ENCODE assay signal across 16 cellular contexts in genomic region chr12:112916270-112916669, GRCh38. TPM values are rescaled to one million over a fixed set of nuclear protein-coding genes. Genes with fewer than 3 reads are reported as not detected.
DNase-seq lines count a peak whose midpoint lies in the region; TF ChIP-seq lines count a peak whose summit lies in the region.
"Had no signal": no experiment of that assay in that cellular context is flagged by ENCODE, and none has a peak within 500 bp of the region (broad histone marks: within the 10 kb centered on the region; RNA-seq: fewer than 3 reads in every experiment).

No MANE protein-coding gene starts in this region.

- no peak overlapping the region for H3K27ac ChIP-seq in caudate nucleus (ENCODE audit: low read depth, low read length)
- H3K27ac ChIP-seq: skin epidermis had no signal

- BruUV-seq in MCF 10A (replicated peaks; lab: Mats Ljungman, UMichigan), result no TSS peak

- H3K36me3 Mint-ChIP-seq in MCF 10A (ENCODE audit: insufficient read depth, unreplicated experiment), result peaks cover 5% of the 10 kb centered on the region

- TF ChIP-seq CTCF in MCF 10A (IDR thresholded peaks at IDR 0.05; ENCODE audit: unreplicated experiment), result no peak
- no peak for TF ChIP-seq CTCF in foreskin fibroblast (IDR thresholded peaks at IDR 0.05; ENCODE audit: low read depth, low read length)

- no peak overlapping the region for H3K4me3 Mint-ChIP-seq in MCF 10A (ENCODE audit: unreplicated experiment)
- H3K4me3 Mint-ChIP-seq: CD8-positive, alpha-beta memory T cell had no signal

- no peak overlapping the region for H3K4me3 ChIP-seq in foreskin fibroblast (ENCODE audit: low read depth in 1 of 2, low read length in 2 of 2)
- H3K4me3 ChIP-seq: lung, skin epidermis had no signal

- no peaks in the 10 kb centered on the region for H3K27me3 Mint-ChIP-seq in MCF 10A (ENCODE audit: insufficient read depth, unreplicated experiment)
- H3K27me3 Mint-ChIP-seq: CD8-positive, alpha-beta memory T cell had no signal

- POLR2A ChIA-PET in MCF 10A (lab: Yijun Ruan, JAX), result interaction anchor here (0.9 to 2.9 kb wide), 8 partner anchors 9 to 270 kb away, joined by 4 to 53 read pairs (median 6); partner anchors contain the start of genes OAS1, OAS3 and RITA1

- intact Hi-C loops in MCF 10A (cut with micrococcal nuclease), result loop anchor here (1.0 kb wide), 1 partner anchor 21 kb away; no protein-coding TSS in a partner anchor

- peaks cover 14% of the 10 kb centered on the region for H3K9me3 Mint-ChIP-seq in MCF 10A (ENCODE audit: unreplicated experiment)

- H3K27ac Mint-ChIP-seq in MCF 10A (ENCODE audit: low read depth, unreplicated experiment), result peak overlapping the region; percentile 60
- H3K27ac Mint-ChIP-seq: CD8-positive, alpha-beta memory T cell had no signal

- CTCF ChIA-PET in MCF 10A (lab: Yijun Ruan, JAX), result interaction anchor here (0.7 to 1.2 kb wide), 5 partner anchors 16 to 124 kb away, joined by 3 to 5 read pairs (median 4); no protein-coding TSS in a partner anchor

- peaks cover 13% of the 10 kb centered on the region for H3K4me1 Mint-ChIP-seq in MCF 10A (ENCODE audit: insufficient read depth, unreplicated experiment)

- peak; percentile 8 for DNase-seq in NCI-H2107 treated with DMSO at 0.1 percent for 48 hours (lab: John Stamatoyannopoulos, UW; ENCODE audit: unreplicated experiment)
- DNase-seq in NCI-H2107 (lab: John Stamatoyannopoulos, UW), result no peak
- DNase-seq in MCF 10A (ENCODE audit: unreplicated experiment), result peak; percentile 99
- DNase-seq in foreskin fibroblast, result peak; percentile 11 to 18
- peak; percentile 13 for DNase-seq in stimulated activated CD8-positive, alpha-beta memory T cell treated with anti-CD3 and anti-CD28 coated beads, Interleukin-4, amount 100 ng/mL, for 48 hours
- DNase-seq in caudate nucleus (lab: John Stamatoyannopoulos, UW), result no peak
- no peak for DNase-seq in A172 (ENCODE audit: low spot score)
- DNase-seq in GOT3 (lab: John Stamatoyannopoulos, UW), result no peak
- DNase-seq: 8988T; activated effector memory CD4-positive, alpha-beta T cell treated with anti-CD3 and anti-CD28 coated beads, Interleukin-2, amount 50 U/mL, for 16 hours; CD8-positive, alpha-beta memory T cell; effector memory CD4-positive, alpha-beta T cell; KBM-7; NCI-H1930 had no signal

RNA-seq across cellular contexts. Expression of gene OAS1, which starts 9.5 kb away (rescaled TPM):
- total RNA-seq in MCF 10A (2022), result 1.3 and 1.5 TPM in 2 replicates
- total RNA-seq in A172 (2014; rRNA removed; shearing (Covaris generic)), result 5.1 TPM in 2 replicates

RNA-seq across cellular contexts. Expression of gene OAS3, which starts 22.0 kb away (rescaled TPM):
- total RNA-seq in MCF 10A (2022), result 5.7 and 6.5 TPM in 2 replicates
- total RNA-seq in A172 (2014; rRNA removed; shearing (Covaris generic)), result 20.3 and 24.3 TPM in 2 replicates

Comparison
In these comparisons a context has a peak if more than half of its experiments do, and no peak if none do; other contexts are left out.
1. DNase-seq: peak in NCI-H2107 treated with DMSO at 0.1 percent for 48 hours (single experiment), MCF 10A (single experiment), foreskin fibroblast (2 of 2) and stimulated activated CD8-positive, alpha-beta memory T cell treated with anti-CD3 and anti-CD28 coated beads, Interleukin-4, amount 100 ng/mL, for 48 hours (single experiment); none in NCI-H2107 (single experiment), caudate nucleus (0 of 61), A172 (single experiment) and GOT3 (single experiment).